In the genomic region with DNA sequence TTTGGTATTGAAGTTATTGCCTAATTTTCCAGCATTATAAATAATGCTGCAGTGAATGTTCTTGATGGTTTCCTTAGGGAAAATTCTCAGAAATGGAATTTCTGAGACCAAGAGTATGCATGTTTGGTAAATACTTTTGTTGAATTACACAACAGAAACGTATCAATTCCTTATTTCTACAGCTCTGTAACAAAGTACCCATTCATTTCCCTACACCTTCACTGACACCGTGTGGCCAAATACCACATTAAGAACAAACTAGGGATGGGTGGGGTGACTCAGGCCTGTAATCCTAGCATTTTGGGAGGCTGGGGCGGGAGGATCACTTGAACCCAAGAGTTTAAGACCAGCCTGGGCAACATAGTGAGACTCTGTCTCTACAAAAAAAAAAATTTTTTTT, we compare ENCODE assay signal across 14 cellular contexts. TPM values are rescaled to one million over a fixed set of nuclear protein-coding genes. Genes with fewer than 3 reads are reported as not detected.
DNase-seq lines count a peak whose midpoint lies in the region; ATAC-seq and TF ChIP-seq lines count a peak whose summit lies in the region.
"Had no signal": no experiment of that assay in that cellular context is flagged by ENCODE, and none has a peak within 500 bp of the region (broad histone marks: within the 10 kb centered on the region; RNA-seq: fewer than 3 reads in every experiment).

No MANE protein-coding gene starts in this region.

- in situ Hi-C loops in Panc1 (cut with HindIII; ENCODE audit: low pct_unique_long_range_greater_than_20kb, low sequenced_read_pairs), result no loop called here

- peak; percentile 52 for TF ChIP-seq RAD21 in HCT116 (IDR thresholded peaks at IDR 0.05; ENCODE audit: low read depth)

- H4K20me1 ChIP-seq in HCT116 (ENCODE audit: insufficient read depth), result no peaks in the 10 kb centered on the region

- H3K9ac ChIP-seq in HCT116 (ENCODE audit: low read length), result no peak overlapping the region

- BruUV-seq in HCT116 (replicated peaks; lab: Mats Ljungman, UMichigan) (no TSS peak), Panc1 (replicated peaks; lab: Mats Ljungman, UMichigan) (no TSS peak)

- H3K4me3 ChIP-seq in HCT116 (replicated peaks in 1 of 2; ENCODE audit: low read depth in 1 of 2, low read length in 2 of 2) (no peak overlapping the region), Panc1 (ENCODE audit: low read depth in 2 of 2, low read length in 2 of 2) (no peak overlapping the region), epithelial cell of esophagus (ENCODE audit: low read length) (no peak overlapping the region)
- H3K4me3 ChIP-seq: SJCRH30 had no signal

- POLR2A ChIA-PET in HCT116 (lab: Charles Lee) (no interaction called here), Panc1 (lab: Charles Lee) (interaction anchor here (0.6 kb wide), 1 partner anchor 100 kb away, joined by 3 read pairs; no protein-coding TSS in a partner anchor)

- intact Hi-C loops in HCT116 (cut with micrococcal nuclease), result loop anchor here (10.0 kb wide), 1 partner anchor 190 kb away; the partner anchor contains the start of genes C2CD2L and DPAGT1
- intact Hi-C loops in Panc1 (cut with micrococcal nuclease; ENCODE audit: unreplicated experiment), result no loop called here

- ATAC-seq in HCT116, result peak; percentile 88
- ATAC-seq in Panc1, result peak; percentile 62; the same call in 1 of the 2 replicates
- no peak for ATAC-seq in HG03039 (IDR thresholded peaks at IDR 0.05; ENCODE audit: unreplicated experiment)

- H3K79me2 ChIP-seq in HCT116 (ENCODE audit: insufficient read depth, low read length), result no peaks in the 10 kb centered on the region

- peaks cover 0 to 4% of the 10 kb centered on the region in 2 experiments; a peak in 2 of 4 replicates for H3K4me1 ChIP-seq in HCT116 (ENCODE audit: control insufficient read depth in 1 of 2, insufficient read depth in 2 of 2, low read length in 2 of 2)
- no peaks in the 10 kb centered on the region for H3K4me1 ChIP-seq in Panc1 (ENCODE audit: control insufficient read depth, insufficient read depth, low read length)
- H3K4me1 ChIP-seq: SJCRH30 had no signal

- no peak overlapping the region for H3K27ac ChIP-seq in HCT116 (ENCODE audit: low read depth, low read length)
- H3K27ac ChIP-seq in Panc1 (ENCODE audit: low read length), result no peak overlapping the region
- H3K27ac ChIP-seq: SJCRH30 had no signal

- peak; percentile 14 for DNase-seq in AG09319 (ENCODE audit: extremely low read depth, low read depth)
- DNase-seq in HCT116 (ENCODE audit: low read depth, low spot score), result no peak
- no peak for DNase-seq in Panc1 (ENCODE audit: low read depth, low spot score)
- DNase-seq in epithelial cell of esophagus (ENCODE audit: low read depth), result peak; percentile 53
- no peak for DNase-seq in iPS-NIHi7 (ENCODE audit: extremely low spot score)
- DNase-seq in AML-193 (lab: John Stamatoyannopoulos, UW), result no peak
- DNase-seq in DMS114 treated with DMSO at 0.1 percent for 48 hours (lab: John Stamatoyannopoulos, UW; ENCODE audit: unreplicated experiment), result no peak
- DNase-seq: activated CD4-positive, alpha-beta T cell treated with anti-CD3 and anti-CD28 coated beads for 1 hour; activated T-cell treated with anti-CD3 and anti-CD28 coated beads for 4 hours; H7; NCI-H1436 treated with DMSO at 0.1 percent for 48 hours; NCI-H69; SJCRH30 had no signal

- H2AFZ ChIP-seq in HCT116 (ENCODE audit: low read depth, low read length, poor library complexity, severe bottlenecking), result no peak overlapping the region

- TF ChIP-seq POLR2A in HCT116 (IDR thresholded peaks at IDR 0.05; ENCODE audit: borderline replicate concordance, extremely low read depth, insufficient read depth, insufficient read length), result no peak

- H3K27me3 ChIP-seq in HCT116 (ENCODE audit: insufficient read depth, low read length) (no peaks in the 10 kb centered on the region), Panc1 (ENCODE audit: control insufficient read depth, insufficient read depth, low read length) (no peaks in the 10 kb centered on the region)
- H3K27me3 ChIP-seq: SJCRH30 had no signal

- no peak overlapping the region for H3K4me2 ChIP-seq in HCT116 (ENCODE audit: low read length)

- H3K9me3 ChIP-seq in HCT116 (ENCODE audit: control insufficient read depth in 1 of 2, insufficient read depth in 1 of 2, low read depth in 1 of 2, low read length in 2 of 2) (peaks cover 0 to 7% of the 10 kb centered on the region in 2 experiments; a peak in 2 of 4 replicates), Panc1 (ENCODE audit: control insufficient read depth, insufficient read depth, low read depth, low read length) (no peaks in the 10 kb centered on the region)
- H3K9me3 ChIP-seq: SJCRH30 had no signal

- no peaks in the 10 kb centered on the region for H3K9me2 ChIP-seq in HCT116 (ENCODE audit: insufficient read depth)

- no peak; the same call in 1 of the 2 replicates for TF ChIP-seq CTCF in AG09319 (IDR thresholded peaks at IDR 0.05; ENCODE audit: low read depth, low read length)
- TF ChIP-seq CTCF in HCT116 (IDR thresholded peaks at IDR 0.05 in 2 of 3, conservative IDR thresholded peaks at IDR 0.05 in 1 of 3; ENCODE audit: borderline replicate concordance in 1 of 3, insufficient read depth in 1 of 3, low read depth in 2 of 3, low read length in 2 of 3), result peak in 2 of 3 experiments; percentile 28 to 31; a peak in 2 of 6 replicates
- TF ChIP-seq CTCF in Panc1 (IDR thresholded peaks at IDR 0.05), result no peak; the same call in 1 of the 2 replicates
- TF ChIP-seq CTCF in epithelial cell of esophagus (IDR thresholded peaks at IDR 0.05; ENCODE audit: insufficient read depth, low read depth, low read length, missing control alignments), result peak; percentile 24

- CTCF ChIA-PET in HCT116 (lab: Charles Lee), result interaction anchor here (0.6 to 1.0 kb wide), 5 partner anchors 11 to 200 kb away, joined by 3 to 5 read pairs (median 3); a partner anchor contains a TSS
- CTCF ChIA-PET in Panc1 (lab: Charles Lee), result no interaction called here

- RAD21 ChIA-PET in HCT116 (lab: Charles Lee; ENCODE audit: low non-redundant PET in 1 of 2, low total read pairs in 2 of 2, uncharacterized antibody in 2 of 2, unreplicated experiment in 2 of 2), result no interaction called here

- peaks cover 16 to 17% of the 10 kb centered on the region in 2 experiments; a peak in 3 of 4 replicates for H3K36me3 ChIP-seq in HCT116 (ENCODE audit: control insufficient read depth in 1 of 2, insufficient read depth in 2 of 2, low read length in 2 of 2)
- H3K36me3 ChIP-seq in Panc1 (ENCODE audit: control insufficient read depth, insufficient read depth, low read length), result peaks cover 16% of the 10 kb centered on the region

TF ChIP-seq in HCT116, 20 proteins besides CTCF, POLR2A, EP300 and RAD21:
- TF ChIP-seq EGR1 (IDR thresholded peaks at IDR 0.05; ENCODE audit: low read depth) (no peak), TCF7L2 (IDR thresholded peaks at IDR 0.05; ENCODE audit: borderline replicate concordance, extremely low read depth, insufficient read depth, insufficient read length) (no peak), FOSL1 (IDR thresholded peaks at IDR 0.05; ENCODE audit: low read depth) (no peak), CEBPB (IDR thresholded peaks at IDR 0.05; ENCODE audit: low read depth) (no peak), JUND (IDR thresholded peaks at IDR 0.05) (no peak)
- TF ChIP-seq, protein P1, sequence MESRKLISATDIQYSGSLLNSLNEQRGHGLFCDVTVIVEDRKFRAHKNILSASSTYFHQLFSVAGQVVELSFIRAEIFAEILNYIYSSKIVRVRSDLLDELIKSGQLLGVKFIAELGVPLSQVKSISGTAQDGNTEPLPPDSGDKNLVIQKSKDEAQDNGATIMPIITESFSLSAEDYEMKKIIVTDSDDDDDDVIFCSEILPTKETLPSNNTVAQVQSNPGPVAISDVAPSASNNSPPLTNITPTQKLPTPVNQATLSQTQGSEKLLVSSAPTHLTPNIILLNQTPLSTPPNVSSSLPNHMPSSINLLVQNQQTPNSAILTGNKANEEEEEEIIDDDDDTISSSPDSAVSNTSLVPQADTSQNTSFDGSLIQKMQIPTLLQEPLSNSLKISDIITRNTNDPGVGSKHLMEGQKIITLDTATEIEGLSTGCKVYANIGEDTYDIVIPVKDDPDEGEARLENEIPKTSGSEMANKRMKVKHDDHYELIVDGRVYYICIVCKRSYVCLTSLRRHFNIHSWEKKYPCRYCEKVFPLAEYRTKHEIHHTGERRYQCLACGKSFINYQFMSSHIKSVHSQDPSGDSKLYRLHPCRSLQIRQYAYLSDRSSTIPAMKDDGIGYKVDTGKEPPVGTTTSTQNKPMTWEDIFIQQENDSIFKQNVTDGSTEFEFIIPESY (IDR thresholded peaks at IDR 0.05; ENCODE audit: extremely low read depth, insufficient replicate concordance, low read length), result no peak

RNA-seq across cellular contexts. Expression of gene MCAM, which starts 21.8 kb away (rescaled TPM):
- total RNA-seq in HCT116 (2021; ENCODE audit: unreplicated experiment) (17.4 TPM), Panc1 (2021; ENCODE audit: unreplicated experiment) (27.2 TPM)
- 18.3 and 20.6 TPM in 2 replicates for polyA plus RNA-seq in HCT116 (2012)
- polyA plus RNA-seq in Panc1 (2012; ENCODE audit: insufficient read length), result 27.9 TPM

RNA-seq across cellular contexts. Expression of gene RNF26, which starts 39.1 kb away (rescaled TPM):
- total RNA-seq in HCT116 (2021; ENCODE audit: unreplicated experiment) (45.6 TPM), Panc1 (2021; ENCODE audit: unreplicated experiment) (69.0 TPM)
- 49.8 and 55.4 TPM in 2 replicates for polyA plus RNA-seq in HCT116 (2012)
- 58.5 TPM for polyA plus RNA-seq in Panc1 (2012; ENCODE audit: insufficient read length)

RNA-seq across cellular contexts. Expression of gene C1QTNF5, which starts 45.5 kb away (rescaled TPM):
- not detected for total RNA-seq in HCT116 (2021; ENCODE audit: unreplicated experiment)
- not detected in 2 replicates for polyA plus RNA-seq in HCT116 (2012)
- total RNA-seq in Panc1 (2021; ENCODE audit: unreplicated experiment), result not detected
- not detected for polyA plus RNA-seq in Panc1 (2012; ENCODE audit: insufficient read length)

RNA-seq across cellular contexts. Expression of gene MFRP, which starts 51.3 kb away (rescaled TPM):
- total RNA-seq in HCT116 (2021; ENCODE audit: unreplicated experiment) (not detected), Panc1 (2021; ENCODE audit: unreplicated experiment) (not detected)
- not detected in 2 replicates for polyA plus RNA-seq in HCT116 (2012)
- polyA plus RNA-seq in Panc1 (2012; ENCODE audit: insufficient read length), result not detected
- total RNA-seq: H7, SJCRH30 had no signal

Comparison
In these comparisons a context has a peak if more than half of its experiments do, and no peak if none do; other contexts are left out.
1. DNase-seq: peak in AG09319 (single experiment) and epithelial cell of esophagus (single experiment); none in HCT116 (single experiment), Panc1 (single experiment), iPS-NIHi7 (single experiment), AML-193 (0 of 2) and DMS114 treated with DMSO at 0.1 percent for 48 hours (single experiment).
2. CTCF ChIP-seq: peak in HCT116 (2 of 3) and epithelial cell of esophagus (single experiment); none in AG09319 (single experiment) and Panc1 (single experiment).